ENCODE assay signal across 8 cellular contexts in genomic region chr2:36355157-36355889, GRCh38. TPM values are rescaled to one million over a fixed set of nuclear protein-coding genes. Genes with fewer than 3 reads are reported as not detected.
DNase-seq lines count a peak whose midpoint lies in the region; ATAC-seq, FAIRE-seq and TF ChIP-seq lines count a peak whose summit lies in the region.

A gene with protein sequence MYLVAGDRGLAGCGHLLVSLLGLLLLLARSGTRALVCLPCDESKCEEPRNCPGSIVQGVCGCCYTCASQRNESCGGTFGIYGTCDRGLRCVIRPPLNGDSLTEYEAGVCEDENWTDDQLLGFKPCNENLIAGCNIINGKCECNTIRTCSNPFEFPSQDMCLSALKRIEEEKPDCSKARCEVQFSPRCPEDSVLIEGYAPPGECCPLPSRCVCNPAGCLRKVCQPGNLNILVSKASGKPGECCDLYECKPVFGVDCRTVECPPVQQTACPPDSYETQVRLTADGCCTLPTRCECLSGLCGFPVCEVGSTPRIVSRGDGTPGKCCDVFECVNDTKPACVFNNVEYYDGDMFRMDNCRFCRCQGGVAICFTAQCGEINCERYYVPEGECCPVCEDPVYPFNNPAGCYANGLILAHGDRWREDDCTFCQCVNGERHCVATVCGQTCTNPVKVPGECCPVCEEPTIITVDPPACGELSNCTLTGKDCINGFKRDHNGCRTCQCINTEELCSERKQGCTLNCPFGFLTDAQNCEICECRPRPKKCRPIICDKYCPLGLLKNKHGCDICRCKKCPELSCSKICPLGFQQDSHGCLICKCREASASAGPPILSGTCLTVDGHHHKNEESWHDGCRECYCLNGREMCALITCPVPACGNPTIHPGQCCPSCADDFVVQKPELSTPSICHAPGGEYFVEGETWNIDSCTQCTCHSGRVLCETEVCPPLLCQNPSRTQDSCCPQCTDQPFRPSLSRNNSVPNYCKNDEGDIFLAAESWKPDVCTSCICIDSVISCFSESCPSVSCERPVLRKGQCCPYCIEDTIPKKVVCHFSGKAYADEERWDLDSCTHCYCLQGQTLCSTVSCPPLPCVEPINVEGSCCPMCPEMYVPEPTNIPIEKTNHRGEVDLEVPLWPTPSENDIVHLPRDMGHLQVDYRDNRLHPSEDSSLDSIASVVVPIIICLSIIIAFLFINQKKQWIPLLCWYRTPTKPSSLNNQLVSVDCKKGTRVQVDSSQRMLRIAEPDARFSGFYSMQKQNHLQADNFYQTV (plus strand): TSS chr2:36355778. CDS start chr2:36356293, 515 bp downstream.

- H3K9ac ChIP-seq in endodermal cell (ENCODE audit: extremely low read depth, low read length, poor library complexity, severe bottlenecking): peak within 1 kb of the TSS; percentile 66

- H3K27ac Mint-ChIP-seq in activated CD8-positive, alpha-beta memory T cell treated with anti-CD3 and anti-CD28 coated beads, Interleukin-2, amount 10 ng/mL, durations not matched to agents 7 days and 5 days: peak within 1 kb of the TSS; percentile 16
- peak within 1 kb of the TSS; percentile 74 for H3K27ac Mint-ChIP-seq in endodermal cell
- no peak within 1 kb of the TSS for H3K27ac Mint-ChIP-seq in memory B cell

- peaks cover 61% of the 10 kb centered on the region for H3K27me3 Mint-ChIP-seq in activated CD8-positive, alpha-beta memory T cell treated with anti-CD3 and anti-CD28 coated beads, Interleukin-2, amount 10 ng/mL, durations not matched to agents 7 days and 5 days
- H3K27me3 Mint-ChIP-seq in endodermal cell (ENCODE audit: insufficient read depth): peaks cover 14% of the 10 kb centered on the region
- peaks cover 27% of the 10 kb centered on the region for H3K27me3 Mint-ChIP-seq in memory B cell

- peaks cover 10% of the 10 kb centered on the region for H3K27me3 ChIP-seq in endodermal cell (ENCODE audit: control insufficient read depth, insufficient read depth, low read length, poor library complexity, severe bottlenecking)

- FAIRE-seq in GM18507 (lab: Jason Lieb, UNC): no peak

- no peaks in the 10 kb centered on the region for H3K36me3 Mint-ChIP-seq in activated CD8-positive, alpha-beta memory T cell treated with anti-CD3 and anti-CD28 coated beads, Interleukin-2, amount 10 ng/mL, durations not matched to agents 7 days and 5 days
- H3K36me3 Mint-ChIP-seq in endodermal cell (ENCODE audit: low read depth) (no peaks in the 10 kb centered on the region), memory B cell (no peaks in the 10 kb centered on the region)

- DNase-seq in GM18507 (ENCODE audit: extremely low spot score, insufficient read length, low read depth) (peak; percentile 53), NCI-H2227 (lab: John Stamatoyannopoulos, UW; ENCODE audit: unreplicated experiment) (peak; percentile 90), endodermal cell (peak; percentile 94), memory B cell (ENCODE audit: low spot score in 2 of 2) (peak in 1 of 2 donors; percentile 42), cerebellar nuclear complex (lab: John Stamatoyannopoulos, UW) (no peak)
- DNase-seq in activated CD8-positive, alpha-beta memory T cell treated with anti-CD3 and anti-CD28 coated beads, Interleukin-2, amount 10 ng/mL, durations not matched to agents 7 days and 5 days: peak; percentile 66
- peak in 2 of 3 donors; percentile 20 to 46 for DNase-seq in stimulated activated CD4-positive, alpha-beta T cell treated with anti-CD3 and anti-CD28 coated beads, TNF-alpha, amount 100 ng/mL, for 48 hours (ENCODE audit: low read depth in 3 of 3)

- CTCF ChIA-PET in activated CD8-positive, alpha-beta memory T cell treated with anti-CD3 and anti-CD28 coated beads, Interleukin-2, amount 10 ng/mL, durations not matched to agents 7 days and 5 days (lab: Charles Lee): interaction anchor here (0.9 to 1.9 kb wide), 5 partner anchors 17 to 384 kb away, joined by 3 to 6 read pairs (median 3); no protein-coding TSS in a partner anchor

- H3K27ac ChIP-seq in endodermal cell (ENCODE audit: low read depth, low read length): peak within 1 kb of the TSS; percentile 40

- H3K9me3 ChIP-seq in endodermal cell (ENCODE audit: control insufficient read depth, low read length): no peaks in the 10 kb centered on the region

- peak within 1 kb of the TSS; percentile 67 for H3K4me3 Mint-ChIP-seq in activated CD8-positive, alpha-beta memory T cell treated with anti-CD3 and anti-CD28 coated beads, Interleukin-2, amount 10 ng/mL, durations not matched to agents 7 days and 5 days
- H3K4me3 Mint-ChIP-seq in endodermal cell (peak within 1 kb of the TSS; percentile 89), memory B cell (peak within 1 kb of the TSS; percentile 78)

- TF ChIP-seq CTCF in endodermal cell (conservative IDR thresholded peaks at IDR 0.05): no peak

- H3K36me3 ChIP-seq in endodermal cell (ENCODE audit: control insufficient read depth, insufficient read depth, low read length): no peaks in the 10 kb centered on the region

- no peaks in the 10 kb centered on the region for H3K9me3 Mint-ChIP-seq in activated CD8-positive, alpha-beta memory T cell treated with anti-CD3 and anti-CD28 coated beads, Interleukin-2, amount 10 ng/mL, durations not matched to agents 7 days and 5 days (ENCODE audit: low read depth)
- no peaks in the 10 kb centered on the region for H3K9me3 Mint-ChIP-seq in endodermal cell
- no peaks in the 10 kb centered on the region for H3K9me3 Mint-ChIP-seq in memory B cell

- 0% methylated on average over 12 to 64 of the region's 82 CpGs for WGBS in endodermal cell (ENCODE audit: insufficient coverage in 1 of 2, insufficient read length in 1 of 2), 2 experiments

- peaks cover 3% of the 10 kb centered on the region for H3K4me1 ChIP-seq in endodermal cell (ENCODE audit: control insufficient read depth, insufficient read depth, low read length)

- peaks cover 35% of the 10 kb centered on the region for H3K4me1 Mint-ChIP-seq in activated CD8-positive, alpha-beta memory T cell treated with anti-CD3 and anti-CD28 coated beads, Interleukin-2, amount 10 ng/mL, durations not matched to agents 7 days and 5 days
- peaks cover 49% of the 10 kb centered on the region for H3K4me1 Mint-ChIP-seq in endodermal cell
- H3K4me1 Mint-ChIP-seq in memory B cell: peaks cover 22% of the 10 kb centered on the region

- peak; percentile 45 for ATAC-seq in HG02610 (IDR thresholded peaks at IDR 0.05; ENCODE audit: unreplicated experiment)
- ATAC-seq in activated CD8-positive, alpha-beta memory T cell treated with anti-CD3 and anti-CD28 coated beads, Interleukin-2, amount 10 ng/mL, durations not matched to agents 7 days and 5 days: peak; percentile 77
- ATAC-seq in memory B cell (ENCODE audit: low read depth): peak; percentile 38

- peak within 1 kb of the TSS; percentile 92 for H3K4me3 ChIP-seq in endodermal cell (ENCODE audit: low read length)

RNA-seq across cellular contexts. Expression of the gene that starts here (rescaled TPM):
- 10 to 100 TPM; 12.6 to 17.6 TPM for total RNA-seq in activated CD8-positive, alpha-beta memory T cell treated with anti-CD3 and anti-CD28 coated beads, Interleukin-2, amount 10 ng/mL, durations not matched to agents 7 days and 5 days
- total RNA-seq in endodermal cell: 10 to 100 TPM; 26.7 to 26.9 TPM
- 14.9 TPM for polyA plus RNA-seq in endodermal cell (2013, experiment 1 of 2)
- 15.4 TPM for polyA plus RNA-seq in endodermal cell (2013, experiment 2 of 2)

Comparison
In these comparisons a context has a peak if more than half of its experiments do, and no peak if none do; other contexts are left out.
1. DNase-seq: peak in GM18507 (single experiment), NCI-H2227 (single experiment), activated CD8-positive, alpha-beta memory T cell treated with anti-CD3 and anti-CD28 coated beads, Interleukin-2, amount 10 ng/mL, durations not matched to agents 7 days and 5 days (single experiment), endodermal cell (single experiment) and stimulated activated CD4-positive, alpha-beta T cell treated with anti-CD3 and anti-CD28 coated beads, TNF-alpha, amount 100 ng/mL, for 48 hours (2 of 3); none in cerebellar nuclear complex (0 of 2).
2. Peak in every context shown above with its lines, with median percentiles within 50 percentile points of each other: ATAC-seq and H3K4me3 Mint-ChIP-seq.